ENCODE assay signal across 14 cellular contexts in the genomic region with DNA sequence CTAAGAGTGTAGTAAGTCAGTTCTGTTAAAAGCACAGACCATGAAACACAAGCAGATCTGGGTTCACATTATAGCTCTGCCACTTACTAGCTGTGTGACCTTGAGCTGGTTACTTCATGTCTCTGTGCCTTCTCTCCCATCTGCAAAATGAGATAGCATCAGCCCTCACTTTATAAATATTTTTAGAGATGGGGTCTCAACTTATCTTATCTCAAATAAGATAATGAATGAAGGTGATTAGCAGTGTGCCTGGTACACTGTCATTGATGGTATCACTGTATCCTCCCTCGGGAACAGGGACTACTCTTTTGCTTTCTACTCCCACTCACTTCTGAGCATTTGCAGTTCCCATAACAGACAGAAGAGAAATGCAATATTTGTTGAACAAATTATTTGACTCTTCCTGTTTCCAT. TPM values are rescaled to one million over a fixed set of nuclear protein-coding genes. Genes with fewer than 3 reads are reported as not detected.
A peak's percentile ranks its signal among the peaks of the same experiment; 100 is the strongest.
DNase-seq lines count a peak whose midpoint lies in the region; ATAC-seq lines count a peak whose summit lies in the region.
"Had no signal": no experiment of that assay in that cellular context is flagged by ENCODE, and none has a peak within 500 bp of the region (broad histone marks: within the 10 kb centered on the region; RNA-seq: fewer than 3 reads in every experiment).

No MANE protein-coding gene starts in this region.

- H3K9me3 Mint-ChIP-seq in naive B cell: no peaks in the 10 kb centered on the region
- H3K9me3 Mint-ChIP-seq: GM23338 had no signal

- no peak overlapping the region for H2AFZ ChIP-seq in Karpas-422 (ENCODE audit: low read length)
- H2AFZ ChIP-seq: GM23338 had no signal

- H3K4me1 Mint-ChIP-seq in naive B cell: peaks cover 53 to 68% (median 61%) of the 10 kb centered on the region in 3 donors

- ATAC-seq in GM18867 (IDR thresholded peaks at IDR 0.05; ENCODE audit: unreplicated experiment) (peak; percentile 39), GM21786 (IDR thresholded peaks at IDR 0.05; ENCODE audit: unreplicated experiment) (peak; percentile 59), HG03280 (IDR thresholded peaks at IDR 0.05; ENCODE audit: unreplicated experiment) (peak; percentile 54), naive B cell (ENCODE audit: low read depth in 2 of 2) (no peak)
- ATAC-seq: GM23338 had no signal

- H3K4me2 ChIP-seq in Karpas-422 (ENCODE audit: low read depth, low read length, poor library complexity, severe bottlenecking): no peak overlapping the region
- H3K4me2 ChIP-seq: GM23338 had no signal

- no peak overlapping the region for H3K4me3 Mint-ChIP-seq in naive B cell
- H3K4me3 Mint-ChIP-seq: GM23338 had no signal

- no peaks in the 10 kb centered on the region for H3K79me2 ChIP-seq in Karpas-422 (ENCODE audit: low read length)

- no peaks in the 10 kb centered on the region for H3K27me3 Mint-ChIP-seq in naive B cell

- H3K9me2 ChIP-seq in Karpas-422 (replicated peaks; ENCODE audit: insufficient read depth, low read length): no peaks in the 10 kb centered on the region

- H3K4me3 ChIP-seq in Karpas-422 (ENCODE audit: low read length): no peak overlapping the region
- H3K4me3 ChIP-seq: GM23338 had no signal

- peaks cover 0 to 10% of the 10 kb centered on the region in 2 donors for H3K36me3 Mint-ChIP-seq in naive B cell

- no peak overlapping the region for H3K9ac ChIP-seq in Karpas-422 (ENCODE audit: low read length)

- no peak for DNase-seq in naive B cell
- DNase-seq in stimulated activated CD4-positive, alpha-beta T cell treated with anti-CD3 and anti-CD28 coated beads, Interleukin-1b, Interleukin-23, amount 100 ng/mL, for 48 hours: no peak
- DNase-seq in KG1 (lab: John Stamatoyannopoulos, UW): no peak
- DNase-seq in Karpas-422: no peak
- DNase-seq: activated CD4-positive, alpha-beta T cell treated with anti-CD3 and anti-CD28 coated beads for 1 hour; erythroblast; mesendoderm; NCI-H1436; NCI-H748 treated with DMSO at 0.1 percent for 48 hours; stimulated activated naive CD4-positive, alpha-beta T cell treated with Interleukin-2 at 50 U/mL for 16 hours had no signal

- H4K20me1 ChIP-seq in Karpas-422 (ENCODE audit: insufficient read depth, low read depth, low read length): no peaks in the 10 kb centered on the region

- peak overlapping the region in 4 of 6 donors; percentile 20 to 80 (median 31) for H3K27ac Mint-ChIP-seq in naive B cell
- H3K27ac Mint-ChIP-seq: GM23338 had no signal

- peaks cover 14% of the 10 kb centered on the region for H3K4me1 ChIP-seq in Karpas-422 (ENCODE audit: low read length)

- H3K36me3 ChIP-seq in Karpas-422 (ENCODE audit: insufficient read depth, low read length): no peaks in the 10 kb centered on the region

- H3K9me3 ChIP-seq in Karpas-422 (ENCODE audit: low read length): no peaks in the 10 kb centered on the region

- H3K27ac ChIP-seq in Karpas-422 (ENCODE audit: low read length): no peak overlapping the region

- H3K27me3 ChIP-seq in Karpas-422 (ENCODE audit: low read length): no peaks in the 10 kb centered on the region

RNA-seq across cellular contexts. Expression of a gene that starts 52.4 kb away (rescaled TPM):
- 10 to 100 TPM; 13.6 to 29.3 (median 19.7) TPM for polyA plus RNA-seq in naive B cell (ENCODE audit: low read depth in 6 of 6)
- 2.3 and 3.6 TPM in 2 replicates for total RNA-seq in Karpas-422 (2014; rRNA removed; shearing (Covaris generic); ENCODE audit: low replicate concordance)

Comparison
In these comparisons a context has a peak if more than half of its experiments do, and no peak if none do; other contexts are left out.
1. ATAC-seq: peak in GM18867 (single experiment), GM21786 (single experiment) and HG03280 (single experiment); none in naive B cell (0 of 2).